Comparison of ENCODE assay signal across 8 cellular contexts in genomic region chr5:134543820-134544692, GRCh38. TPM values are rescaled to one million over a fixed set of nuclear protein-coding genes. Genes with fewer than 3 reads are reported as not detected.
DNase-seq lines count a peak whose midpoint lies in the region; ATAC-seq and TF ChIP-seq lines count a peak whose summit lies in the region.

No MANE protein-coding gene starts in this region.

- intact Hi-C loops in transverse colon (cut with DNase I; ENCODE audit: low total_unique reads) (no loop called here), sciatic nerve (cut with DNase I) (no loop called here)

- TF ChIP-seq CTCF in GM12864 (IDR thresholded peaks at IDR 0.05; ENCODE audit: low read depth, low read length, missing control alignments) (no peak), coronary artery (IDR thresholded peaks at IDR 0.05) (no peak), transverse colon (IDR thresholded peaks at IDR 0.05) (no peak)

- DNase-seq in GM12864 (ENCODE audit: low read depth) (no peak), coronary artery (ENCODE audit: low spot score) (no peak), transverse colon (peak; percentile 41), DMS53 (lab: John Stamatoyannopoulos, UW) (no peak), SW480 (ENCODE audit: low spot score) (no peak), sciatic nerve (ENCODE audit: low spot score) (no peak)

- H3K9me3 ChIP-seq in transverse colon = no peaks in the 10 kb centered on the region

- H3K27ac ChIP-seq in coronary artery (peak overlapping the region; percentile 39 to 80), transverse colon (peak overlapping the region in 3 of 4 donors; percentile 50 to 69 (median 58))

- H3K27me3 ChIP-seq in transverse colon = no peaks in the 10 kb centered on the region

- H3K36me3 ChIP-seq in transverse colon = peaks cover 0 to 27% (median 8%) of the 10 kb centered on the region in 4 donors

- TF ChIP-seq POLR2A in transverse colon (IDR thresholded peaks at IDR 0.05) = no peak

- WGBS in transverse colon (ENCODE audit: low coverage in 1 of 2), 2 donors = 43 to 60% methylated on average over 1 to 10 of the region's 11 CpGs

- ATAC-seq in GM19467 (IDR thresholded peaks at IDR 0.05; ENCODE audit: unreplicated experiment) (peak; percentile 53), HG03571 (IDR thresholded peaks at IDR 0.05; ENCODE audit: unreplicated experiment) (peak; percentile 43), sciatic nerve (no peak)

- peaks cover 29 to 64% (median 40%) of the 10 kb centered on the region in 4 donors for H3K4me1 ChIP-seq in transverse colon

- peak overlapping the region; percentile 46 for H3K4me3 ChIP-seq in GM12864 (ENCODE audit: low read depth, low read length)
- no peak overlapping the region for H3K4me3 ChIP-seq in coronary artery
- H3K4me3 ChIP-seq in transverse colon = no peak overlapping the region

- in situ Hi-C loops in transverse colon (cut with MboI; ENCODE audit: low pct_ligation_motif_present in 1 of 4, low pct_unique_long_range_greater_than_20kb in 1 of 4, low sequenced_read_pairs in 3 of 4) = no loop called here

- TF ChIP-seq EP300 in transverse colon (IDR thresholded peaks at IDR 0.05; ENCODE audit: low read depth) = no peak

RNA-seq across cellular contexts. Expression of gene JADE2, which starts 18.6 kb away (rescaled TPM):
- total RNA-seq in transverse colon (10 to 100 TPM; 36.6 to 50.1 (median 41.4) TPM), sciatic nerve (55.0 TPM)
